In the genomic region with DNA sequence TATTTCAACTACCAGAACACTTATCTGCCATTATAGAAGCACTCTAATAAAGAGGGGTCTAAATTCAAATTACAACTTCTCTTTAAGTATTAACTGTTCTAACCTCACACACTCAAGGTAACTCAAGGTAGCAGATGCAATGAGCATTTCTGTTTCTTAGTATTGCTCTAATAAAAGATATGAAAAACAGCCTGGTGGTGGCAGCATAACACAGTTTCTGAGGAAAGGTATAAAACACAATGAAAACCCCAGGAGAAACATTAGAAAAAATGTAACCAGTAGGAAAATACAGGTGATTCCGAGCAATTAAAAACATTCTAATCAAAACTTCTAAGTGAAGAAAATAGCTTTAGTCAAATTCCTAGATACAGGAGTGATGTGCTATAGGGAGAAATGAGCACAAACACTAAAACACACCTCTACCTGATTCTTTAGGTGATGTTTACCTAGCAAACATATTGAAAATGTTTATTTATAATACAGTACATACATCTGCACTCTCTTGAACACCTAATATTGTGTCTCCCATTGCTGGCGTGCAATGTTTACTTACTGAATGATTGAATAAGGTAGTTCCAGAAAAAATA, we compare ENCODE assay signal across 8 cellular contexts. TPM values are rescaled to one million over a fixed set of nuclear protein-coding genes. Genes with fewer than 3 reads are reported as not detected.
DNase-seq lines count a peak whose midpoint lies in the region; ATAC-seq and TF ChIP-seq lines count a peak whose summit lies in the region.

No MANE protein-coding gene starts in this region.

- intact Hi-C loops in Calu3 (cut with micrococcal nuclease; ENCODE audit: unreplicated experiment) (loop anchor here (1.0 to 10.0 kb wide), 5 partner anchors 17 to 419 kb away; a partner anchor contains a TSS), HCT116 (cut with micrococcal nuclease) (loop anchor here (2.0 to 10.0 kb wide), 3 partner anchors 177 to 536 kb away; a partner anchor contains a TSS)

- peak; percentile 71 for TF ChIP-seq RAD21 in HCT116 (IDR thresholded peaks at IDR 0.05; ENCODE audit: low read depth)

- no peaks in the 10 kb centered on the region for H3K9me3 Mint-ChIP-seq in Calu3 (ENCODE audit: low read depth, unreplicated experiment)

- no peaks in the 10 kb centered on the region for H3K27me3 Mint-ChIP-seq in Calu3 (ENCODE audit: unreplicated experiment)

- H4K20me1 ChIP-seq in HCT116 (ENCODE audit: insufficient read depth) = no peaks in the 10 kb centered on the region

- H3K27ac Mint-ChIP-seq in Calu3 (ENCODE audit: unreplicated experiment) = no peak overlapping the region

- H3K4me2 ChIP-seq in HCT116 (ENCODE audit: low read length) = no peak overlapping the region

- peaks cover 24% of the 10 kb centered on the region for H3K36me3 Mint-ChIP-seq in Calu3 (ENCODE audit: insufficient read depth, unreplicated experiment)

- no peak overlapping the region for H3K4me3 ChIP-seq in HCT116 (replicated peaks in 1 of 2; ENCODE audit: low read depth in 1 of 2, low read length in 2 of 2)

- no peaks in the 10 kb centered on the region for H3K9me3 ChIP-seq in HCT116 (ENCODE audit: control insufficient read depth in 1 of 2, insufficient read depth in 1 of 2, low read depth in 1 of 2, low read length in 2 of 2)

- H3K9me2 ChIP-seq in HCT116 (ENCODE audit: insufficient read depth) = no peaks in the 10 kb centered on the region

- POLR2A ChIA-PET in HCT116 (lab: Charles Lee) = no interaction called here

- no peak overlapping the region for H3K27ac ChIP-seq in HCT116 (ENCODE audit: low read depth, low read length)

- peaks cover 8 to 15% of the 10 kb centered on the region in 2 experiments; a peak in 2 of 4 replicates for H3K4me1 ChIP-seq in HCT116 (ENCODE audit: control insufficient read depth in 1 of 2, insufficient read depth in 2 of 2, low read length in 2 of 2)

- ATAC-seq in HCT116 = no peak
- no peak for ATAC-seq in GM21447 (IDR thresholded peaks at IDR 0.05; ENCODE audit: unreplicated experiment)
- ATAC-seq in HG02884 (IDR thresholded peaks at IDR 0.05; ENCODE audit: unreplicated experiment) = no peak

- peak; percentile 57 for DNase-seq in Calu3
- peak; percentile 31 for DNase-seq in HCT116 (ENCODE audit: low read depth, low spot score)
- DNase-seq in NCI-H510A treated with DMSO at 0.1 percent for 48 hours (lab: John Stamatoyannopoulos, UW) = peak; percentile 53
- DNase-seq in activated effector memory CD4-positive, alpha-beta T cell treated with Interleukin-2 at 50 U/mL for 16 hours = peak; percentile 8
- DNase-seq in glomerular endothelial cell (ENCODE audit: extremely low read depth, low read depth, low spot score) = peak; percentile 20
- peak; percentile 44 for DNase-seq in stimulated activated CD4-positive, alpha-beta T cell treated with anti-CD3 and anti-CD28 coated beads, Interleukin-2, amount 100 ng/mL, for 4 hours (ENCODE audit: low read depth)

- TF ChIP-seq CTCF in Calu3 (IDR thresholded peaks at IDR 0.05; ENCODE audit: unreplicated experiment) = peak; percentile 36
- peak; percentile 38 to 77 (median 68); a peak in 5 of 6 replicates for TF ChIP-seq CTCF in HCT116 (IDR thresholded peaks at IDR 0.05 in 2 of 3, conservative IDR thresholded peaks at IDR 0.05 in 1 of 3; ENCODE audit: borderline replicate concordance in 1 of 3, insufficient read depth in 1 of 3, low read depth in 2 of 3, low read length in 2 of 3)

- no peak overlapping the region for H3K9ac ChIP-seq in HCT116 (ENCODE audit: low read length)

- no peak overlapping the region for H3K4me3 Mint-ChIP-seq in Calu3 (ENCODE audit: low read depth, unreplicated experiment)

- H3K4me1 Mint-ChIP-seq in Calu3 (ENCODE audit: low read depth, unreplicated experiment) = no peaks in the 10 kb centered on the region

- H3K36me3 ChIP-seq in HCT116 (ENCODE audit: control insufficient read depth in 1 of 2, insufficient read depth in 2 of 2, low read length in 2 of 2) = no peaks in the 10 kb centered on the region; a peak in 1 of 4 replicates

- no peak for TF ChIP-seq POLR2A in HCT116 (IDR thresholded peaks at IDR 0.05; ENCODE audit: borderline replicate concordance, extremely low read depth, insufficient read depth, insufficient read length)

- RAD21 ChIA-PET in HCT116 (lab: Charles Lee; ENCODE audit: low non-redundant PET in 1 of 2, low total read pairs in 2 of 2, uncharacterized antibody in 2 of 2, unreplicated experiment in 2 of 2) = no interaction called here

- CTCF ChIA-PET in Calu3 (lab: Charles Lee) = no interaction called here
- CTCF ChIA-PET in HCT116 (lab: Charles Lee) = interaction anchor here (1.2 kb wide), 1 partner anchor 177 kb away, joined by 4 read pairs; no protein-coding TSS in a partner anchor

- H3K79me2 ChIP-seq in HCT116 (ENCODE audit: insufficient read depth, low read length) = peaks cover 78% of the 10 kb centered on the region

- no peak overlapping the region for H2AFZ ChIP-seq in HCT116 (ENCODE audit: low read depth, low read length, poor library complexity, severe bottlenecking)

- H3K27me3 ChIP-seq in HCT116 (ENCODE audit: insufficient read depth, low read length) = no peaks in the 10 kb centered on the region

- BruUV-seq in Calu3 (replicated peaks; lab: Mats Ljungman, UMichigan) (no TSS peak), HCT116 (replicated peaks; lab: Mats Ljungman, UMichigan) (no TSS peak)

TF ChIP-seq in HCT116, 20 proteins besides CTCF, POLR2A, EP300 and RAD21:
- TF ChIP-seq SIN3A (IDR thresholded peaks at IDR 0.05; ENCODE audit: low read depth) = 0 out of 2 replicates have a peak, but pooled peaks have one; percentile 20
- no peak for TF ChIP-seq TCF7L2 (IDR thresholded peaks at IDR 0.05; ENCODE audit: borderline replicate concordance, extremely low read depth, insufficient read depth, insufficient read length)
- TF ChIP-seq, protein P1, sequence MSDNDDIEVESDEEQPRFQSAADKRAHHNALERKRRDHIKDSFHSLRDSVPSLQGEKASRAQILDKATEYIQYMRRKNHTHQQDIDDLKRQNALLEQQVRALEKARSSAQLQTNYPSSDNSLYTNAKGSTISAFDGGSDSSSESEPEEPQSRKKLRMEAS (IDR thresholded peaks at IDR 0.05) = no peak

RNA-seq across cellular contexts. Expression of a gene that starts 3.5 kb away (rescaled TPM):
- total RNA-seq in Calu3 (2022) (83.9 and 85.3 TPM in 2 replicates), HCT116 (2021; ENCODE audit: unreplicated experiment) (95.0 TPM), glomerular endothelial cell (31.8 and 39.3 TPM in 2 replicates)
- 93.5 and 115 TPM in 2 replicates for polyA plus RNA-seq in HCT116 (2012)
